ENCODE assay signal across 8 cellular contexts in genomic region chr1:27522148-27522859, GRCh38. TPM values are rescaled to one million over a fixed set of nuclear protein-coding genes. Genes with fewer than 3 reads are reported as not detected.
DNase-seq lines count a peak whose midpoint lies in the region; ATAC-seq and TF ChIP-seq lines count a peak whose summit lies in the region.

No MANE protein-coding gene starts in this region.

- no peak overlapping the region for H3K9ac ChIP-seq in colonic mucosa (ENCODE audit: low read depth in 2 of 2, low read length in 2 of 2)

- intact Hi-C loops in colonic mucosa (cut with DNase I), result no loop called here
- intact Hi-C loops in posterior cingulate gyrus (cut with DNase I), result no loop called here
- intact Hi-C loops in left lung (cut with DNase I), result no loop called here

- TF ChIP-seq CTCF in colonic mucosa (IDR thresholded peaks at IDR 0.05) (no peak), left lung (IDR thresholded peaks at IDR 0.05) (no peak)

- H3K9me3 ChIP-seq in colonic mucosa (no peaks in the 10 kb centered on the region), left lung (no peaks in the 10 kb centered on the region)

- H3K36me3 ChIP-seq in colonic mucosa (no peaks in the 10 kb centered on the region), left lung (no peaks in the 10 kb centered on the region)

- H3K27ac ChIP-seq in colonic mucosa (no peak overlapping the region), left lung (peak overlapping the region in 1 of 2 donors; percentile 41)

- H3K4me3 ChIP-seq in colonic mucosa (peak overlapping the region; percentile 3), left lung (peak overlapping the region in 1 of 2 donors; percentile 7)

- H3K4me1 ChIP-seq in colonic mucosa (peaks cover 27% of the 10 kb centered on the region), left lung (peaks cover 37 to 70% of the 10 kb centered on the region in 2 donors)

- DNase-seq in NCI-H1417 treated with DMSO at 0.1 percent for 48 hours (lab: John Stamatoyannopoulos, UW), result peak; percentile 43
- peak; percentile 82 for DNase-seq in activated CD4-positive, alpha-beta T cell treated with anti-CD3 and anti-CD28 coated beads for 48 hours
- DNase-seq in colonic mucosa, result no peak
- peak in 6 of 10 donors; percentile 51 to 94 (median 86) for DNase-seq in posterior cingulate gyrus
- no peak for DNase-seq in NCI-H524 (lab: John Stamatoyannopoulos, UW)
- DNase-seq in left lung, result no peak
- DNase-seq in NOMO-1 treated with DMSO at 0.1 percent for 48 hours (lab: John Stamatoyannopoulos, UW; ENCODE audit: unreplicated experiment), result no peak

- H3K27me3 ChIP-seq in colonic mucosa (no peaks in the 10 kb centered on the region), left lung (no peaks in the 10 kb centered on the region)

- ATAC-seq in HG02588 (IDR thresholded peaks at IDR 0.05; ENCODE audit: unreplicated experiment) (no peak), left lung (no peak)

RNA-seq across cellular contexts. Expression of gene WASF2, which starts 32.3 kb away (rescaled TPM):
- total RNA-seq in colonic mucosa, result 100 to 1,000 TPM; 120 to 168 TPM
- total RNA-seq in left lung, result 100 to 1,000 TPM; 108 to 138 TPM

Comparison
In these comparisons a context has a peak if more than half of its experiments do, and no peak if none do; other contexts are left out.
1. DNase-seq: peak in NCI-H1417 treated with DMSO at 0.1 percent for 48 hours (single experiment), activated CD4-positive, alpha-beta T cell treated with anti-CD3 and anti-CD28 coated beads for 48 hours (single experiment) and posterior cingulate gyrus (6 of 10); none in colonic mucosa (single experiment), NCI-H524 (0 of 2), left lung (0 of 2) and NOMO-1 treated with DMSO at 0.1 percent for 48 hours (single experiment).